ENCODE assay signal across 8 cellular contexts in the genomic region with DNA sequence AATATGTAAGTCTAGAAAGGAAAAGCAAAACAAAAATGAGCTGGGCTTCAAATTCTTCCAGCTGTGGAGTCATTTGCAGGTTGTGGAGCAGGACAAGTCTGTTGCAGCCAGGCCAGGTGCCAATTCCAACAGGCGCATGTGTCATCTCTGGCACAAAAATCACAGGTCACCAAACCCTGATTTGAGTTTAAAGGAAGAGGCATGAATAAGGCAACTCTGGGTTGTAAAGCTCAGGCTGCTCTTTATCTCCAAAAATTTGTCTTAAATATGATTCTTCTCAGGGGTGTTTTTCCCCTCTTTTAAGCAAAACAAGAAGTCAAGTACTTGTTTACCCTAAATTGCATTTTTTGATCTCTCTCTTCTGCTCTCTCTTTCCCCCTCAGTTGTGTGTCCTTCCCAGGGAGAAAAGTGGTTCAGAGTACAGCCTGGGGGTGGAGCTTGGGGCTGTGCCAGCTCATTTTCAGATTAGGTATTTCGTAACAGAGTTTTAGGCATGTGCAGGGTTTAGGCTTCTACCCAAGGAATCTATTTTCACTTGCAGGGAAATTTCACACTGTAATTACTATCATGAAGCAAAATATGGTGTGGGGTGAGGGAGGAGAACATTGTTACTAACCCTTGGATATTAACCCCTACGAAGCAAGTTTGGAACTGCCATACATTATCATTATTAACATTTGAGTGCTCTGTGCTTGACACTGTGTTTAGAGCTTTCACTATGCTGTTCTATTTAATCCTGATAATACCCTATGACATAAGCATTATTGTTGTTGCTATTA. TPM values are rescaled to one million over a fixed set of nuclear protein-coding genes. Genes with fewer than 3 reads are reported as not detected.
DNase-seq lines count a peak whose midpoint lies in the region; ATAC-seq, FAIRE-seq and TF ChIP-seq lines count a peak whose summit lies in the region.

No MANE protein-coding gene starts in this region.

- DNase-seq in AG10803 (ENCODE audit: low read depth), result peak; percentile 83
- peak; percentile 53 for DNase-seq in NCI-H774 (lab: John Stamatoyannopoulos, UW)
- peak; percentile 36 for DNase-seq in activated T-cell treated with anti-CD3 and anti-CD28 coated beads for 1 hour (ENCODE audit: low read depth)
- DNase-seq in fibroblast of lung (ENCODE audit: low read depth in 2 of 2), result peak; percentile 70 to 87
- no peak for DNase-seq in osteocyte (ENCODE audit: extremely low spot score, unreplicated experiment)
- no peak for DNase-seq in frontal cortex (ENCODE audit: low spot score in 2 of 2)

- H3K4me1 Mint-ChIP-seq in osteocyte (ENCODE audit: unreplicated experiment), result peaks cover 20% of the 10 kb centered on the region

- peaks cover 7% of the 10 kb centered on the region for H3K4me1 ChIP-seq in fibroblast of lung (ENCODE audit: control insufficient read depth, extremely low read depth, insufficient read depth, low read length)

- H3K27me3 Mint-ChIP-seq in osteocyte (ENCODE audit: unreplicated experiment), result no peaks in the 10 kb centered on the region

- no peak for FAIRE-seq in frontal cortex (lab: Jason Lieb, UNC)

- no peaks in the 10 kb centered on the region for H3K36me3 Mint-ChIP-seq in osteocyte (ENCODE audit: unreplicated experiment)

- H3K36me3 ChIP-seq in fibroblast of lung (ENCODE audit: control insufficient read depth, insufficient read depth, low read length), result no peaks in the 10 kb centered on the region

- H3K4me2 ChIP-seq in fibroblast of lung (ENCODE audit: extremely low read depth, insufficient read depth, low read length), result peak overlapping the region; percentile 71

- no peak overlapping the region for H2AFZ ChIP-seq in fibroblast of lung (ENCODE audit: low read length)

- no peaks in the 10 kb centered on the region for H3K9me3 ChIP-seq in fibroblast of lung (ENCODE audit: control insufficient read depth, insufficient read depth, low read depth, low read length)

- no peak overlapping the region for H3K27ac ChIP-seq in fibroblast of lung (ENCODE audit: insufficient read depth, low read length)

- TF ChIP-seq CTCF in AG10803 (conservative IDR thresholded peaks at IDR 0.05; ENCODE audit: low read length), result no peak
- no peak for TF ChIP-seq CTCF in fibroblast of lung (conservative IDR thresholded peaks at IDR 0.05 in 1 of 2, IDR thresholded peaks at IDR 0.05 in 1 of 2; ENCODE audit: low read depth in 1 of 2, low read length in 2 of 2)
- no peak for TF ChIP-seq CTCF in osteocyte (IDR thresholded peaks at IDR 0.05)

- H3K9ac ChIP-seq in fibroblast of lung (ENCODE audit: insufficient read depth, low read length), result no peak overlapping the region

- no peaks in the 10 kb centered on the region for H3K9me3 Mint-ChIP-seq in osteocyte (ENCODE audit: unreplicated experiment)

- ATAC-seq in HG03108 (IDR thresholded peaks at IDR 0.05; ENCODE audit: unreplicated experiment), result peak; percentile 37
- ATAC-seq in HG02884 (IDR thresholded peaks at IDR 0.05; ENCODE audit: unreplicated experiment), result no peak

- no peaks in the 10 kb centered on the region for H3K27me3 ChIP-seq in fibroblast of lung (ENCODE audit: control insufficient read depth, insufficient read depth, low read length)

- no peak overlapping the region; the same call in 1 of the 2 replicates for H3K4me3 ChIP-seq in AG10803 (ENCODE audit: low read length)
- H3K4me3 ChIP-seq in fibroblast of lung (replicated peaks in 1 of 4; ENCODE audit: control extremely low read depth in 1 of 4, insufficient read depth in 1 of 4, low read depth in 3 of 4, low read length in 4 of 4), result no peak overlapping the region

- no peaks in the 10 kb centered on the region for H4K20me1 ChIP-seq in fibroblast of lung (ENCODE audit: control insufficient read depth, extremely low read depth, insufficient read depth, low read length)

- H3K79me2 ChIP-seq in fibroblast of lung (ENCODE audit: control insufficient read depth, insufficient read depth, low read length), result no peaks in the 10 kb centered on the region

- peak overlapping the region; percentile 39 for H3K4me3 Mint-ChIP-seq in osteocyte (ENCODE audit: unreplicated experiment)

- peak overlapping the region; percentile 78 for H3K27ac Mint-ChIP-seq in osteocyte (ENCODE audit: unreplicated experiment)

RNA-seq across cellular contexts. Expression of a gene that starts 8.3 kb away (rescaled TPM):
- total RNA-seq in fibroblast of lung (19.8 and 23.1 TPM in 2 replicates), osteocyte (75.9 and 77.5 TPM in 2 replicates), frontal cortex (42.0 TPM)
- 17.1 and 22.3 TPM in 2 replicates for polyA plus RNA-seq in fibroblast of lung
- polyA plus RNA-seq in fibroblast of lung (2012), result 8.4 and 11.4 TPM in 2 replicates
- 16.8 and 18.7 TPM in 2 replicates for polyA minus RNA-seq in fibroblast of lung (ENCODE audit: low replicate concordance)

Comparison
In these comparisons a context has a peak if more than half of its experiments do, and no peak if none do; other contexts are left out.
1. DNase-seq: peak in AG10803 (single experiment), NCI-H774 (single experiment), activated T-cell treated with anti-CD3 and anti-CD28 coated beads for 1 hour (single experiment) and fibroblast of lung (2 of 2); none in osteocyte (single experiment) and frontal cortex (0 of 2).